19 cellular contexts compared by ENCODE assay signal in the genomic region with DNA sequence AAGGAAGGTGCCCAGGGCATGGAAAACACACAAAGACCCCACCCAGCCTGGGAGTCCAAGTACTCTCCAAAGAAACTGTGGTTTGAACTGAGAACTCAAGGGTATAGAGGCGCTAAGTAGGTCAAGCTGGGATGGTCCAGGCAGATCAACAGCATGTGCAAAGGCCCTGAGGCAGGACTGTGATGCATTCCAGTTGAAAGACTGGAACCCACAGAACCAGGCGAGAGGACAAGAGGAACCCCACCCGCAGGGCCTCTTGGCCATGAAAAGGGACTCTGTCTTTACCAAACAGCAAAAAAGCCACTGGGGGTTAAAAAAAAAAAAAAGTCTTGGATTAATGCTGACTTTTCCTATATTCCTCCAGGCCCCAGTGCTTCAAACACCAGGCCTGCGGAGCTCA. TPM values are rescaled to one million over a fixed set of nuclear protein-coding genes. Genes with fewer than 3 reads are reported as not detected.
DNase-seq lines count a peak whose midpoint lies in the region; ATAC-seq and TF ChIP-seq lines count a peak whose summit lies in the region.
"Had no signal": no experiment of that assay in that cellular context is flagged by ENCODE, and none has a peak within 500 bp of the region (broad histone marks: within the 10 kb centered on the region; RNA-seq: fewer than 3 reads in every experiment).

No MANE protein-coding gene starts in this region.

- H3K27me3 ChIP-seq in heart right ventricle (peaks cover 0 to 14% (median 0%) of the 10 kb centered on the region in 7 donors), right atrium auricular region (no peaks in the 10 kb centered on the region), mucosa of rectum (ENCODE audit: control insufficient read depth in 2 of 2, insufficient read depth in 2 of 2, low read length in 2 of 2) (no peaks in the 10 kb centered on the region), upper lobe of left lung (no peaks in the 10 kb centered on the region)

- no peak overlapping the region for H3K4me3 ChIP-seq in heart right ventricle
- H3K4me3 ChIP-seq in right atrium auricular region: no peak overlapping the region
- no peak overlapping the region for H3K4me3 ChIP-seq in mucosa of rectum (ENCODE audit: low read length in 2 of 2)
- H3K4me3 ChIP-seq in upper lobe of left lung: no peak overlapping the region

- H3K9me3 ChIP-seq in heart right ventricle (no peaks in the 10 kb centered on the region), right atrium auricular region (no peaks in the 10 kb centered on the region), mucosa of rectum (ENCODE audit: control insufficient read depth in 2 of 2, low read length in 2 of 2) (no peaks in the 10 kb centered on the region), upper lobe of left lung (no peaks in the 10 kb centered on the region)

- TF ChIP-seq POLR2A in upper lobe of left lung (IDR thresholded peaks at IDR 0.05): no peak

- WGBS in heart right ventricle, 2 donors: 98 to 100% methylated on average over 4 of the region's 4 CpGs
- 92 to 97% methylated on average over 4 of the region's 4 CpGs for WGBS in upper lobe of left lung, 2 donors

- TF ChIP-seq EP300 in upper lobe of left lung (IDR thresholded peaks at IDR 0.05): no peak

- DNase-seq in heart right ventricle (no peak), right atrium auricular region (ENCODE audit: low spot score) (no peak), foreskin melanocyte (peak; percentile 56), upper lobe of left lung (no peak), NCI-H2227 (lab: John Stamatoyannopoulos, UW; ENCODE audit: unreplicated experiment) (no peak), SKM-1 (lab: John Stamatoyannopoulos, UW; ENCODE audit: unreplicated experiment) (no peak)
- DNase-seq: 8988T; HCEC 1CT; KG1; NCI-H1092; NCI-H1694; NCI-H2107; NCI-H69; NK-92 treated with Interleukin-12 subunit alpha and Interleukin-12 subunit beta, amount 100 ng/mL, for 24 hours; OCI-M1; Right ventricle myocardium superior had no signal

- intact Hi-C loops in heart right ventricle (cut with DNase I): no loop called here

- H3K27ac ChIP-seq in heart right ventricle (peak overlapping the region; percentile 50 to 89 (median 82)), right atrium auricular region (no peak overlapping the region), mucosa of rectum (ENCODE audit: low read depth in 2 of 2, low read length in 2 of 2) (peak overlapping the region; percentile 100), upper lobe of left lung (peak overlapping the region; percentile 64 to 88 (median 80))
- H3K27ac ChIP-seq: C4-2B had no signal

- H3K9ac ChIP-seq in mucosa of rectum (ENCODE audit: low read depth in 1 of 2, low read length in 2 of 2): peak overlapping the region; percentile 24 to 88

- H3K4me1 ChIP-seq in heart right ventricle (peaks cover 10 to 98% (median 72%) of the 10 kb centered on the region in 9 donors), right atrium auricular region (peaks cover 0 to 65% of the 10 kb centered on the region in 2 donors), mucosa of rectum (ENCODE audit: control insufficient read depth in 2 of 2, insufficient read depth in 2 of 2, low read length in 2 of 2) (peaks cover 53 to 69% of the 10 kb centered on the region in 2 donors), upper lobe of left lung (peaks cover 52 to 56% (median 55%) of the 10 kb centered on the region in 4 donors)

- TF ChIP-seq CTCF in heart right ventricle (IDR thresholded peaks at IDR 0.05) (no peak), right atrium auricular region (IDR thresholded peaks at IDR 0.05) (no peak), upper lobe of left lung (IDR thresholded peaks at IDR 0.05) (no peak)

- peaks cover 0 to 56% (median 4%) of the 10 kb centered on the region in 9 donors for H3K36me3 ChIP-seq in heart right ventricle
- H3K36me3 ChIP-seq in right atrium auricular region: no peaks in the 10 kb centered on the region
- H3K36me3 ChIP-seq in mucosa of rectum (ENCODE audit: control insufficient read depth in 2 of 2, insufficient read depth in 2 of 2, low read length in 2 of 2): peaks cover 23 to 27% of the 10 kb centered on the region in 2 donors
- H3K36me3 ChIP-seq in upper lobe of left lung: peaks cover 0 to 17% (median 0%) of the 10 kb centered on the region in 4 donors

- ATAC-seq in heart right ventricle (no peak), upper lobe of left lung (ENCODE audit: low FRiP score in 2 of 2) (no peak), HG03521 (IDR thresholded peaks at IDR 0.05; ENCODE audit: unreplicated experiment) (no peak)

RNA-seq across cellular contexts. Expression of gene CARD10, which starts 14.3 kb away (rescaled TPM):
- total RNA-seq in heart right ventricle: 10 to 100 TPM in 3 of 10 donors, 1 to 10 TPM in 7; 7.4 to 12.9 (median 8.5) TPM
- polyA plus RNA-seq in heart right ventricle: 10 to 100 TPM; 14.0 to 14.8 TPM
- total RNA-seq in right atrium auricular region: 1 to 10 TPM; 4.2 to 5.8 TPM
- 10 to 100 TPM in 4 of 6 donors, 1 to 10 TPM in 2; 6.2 to 19.8 (median 13.6) TPM for total RNA-seq in upper lobe of left lung

RNA-seq across cellular contexts. Expression of gene MFNG, which starts 18.8 kb away (rescaled TPM):
- 10 to 100 TPM in 4 of 10 donors, 1 to 10 TPM in 6; 5.1 to 19.4 (median 8.5) TPM for total RNA-seq in heart right ventricle
- 10 to 100 TPM in 1 of 2 donors, 1 to 10 TPM in 1; 8.9 to 15.8 TPM for polyA plus RNA-seq in heart right ventricle
- total RNA-seq in right atrium auricular region: 10 to 100 TPM in 1 of 2 donors, 1 to 10 TPM in 1; 9.9 to 19.5 TPM
- 10 to 100 TPM; 14.0 to 74.0 (median 45.9) TPM for total RNA-seq in upper lobe of left lung

RNA-seq across cellular contexts. Expression of gene CDC42EP1, which starts 55.3 kb away (rescaled TPM):
- total RNA-seq in heart right ventricle (10 to 100 TPM; 10.6 to 48.3 (median 16.2) TPM), right atrium auricular region (10 to 100 TPM; 20.7 to 34.8 TPM), upper lobe of left lung (10 to 100 TPM; 38.8 to 81.7 (median 67.5) TPM)
- 10 to 100 TPM; 12.6 to 19.7 TPM for polyA plus RNA-seq in heart right ventricle

Comparison
In these comparisons a context has a peak if more than half of its experiments do, and no peak if none do; other contexts are left out.
1. H3K27ac ChIP-seq: peak in heart right ventricle (10 of 10), mucosa of rectum (2 of 2) and upper lobe of left lung (4 of 4); none in right atrium auricular region (0 of 2).